ENCODE assay signal across 25 cellular contexts in the genomic region with DNA sequence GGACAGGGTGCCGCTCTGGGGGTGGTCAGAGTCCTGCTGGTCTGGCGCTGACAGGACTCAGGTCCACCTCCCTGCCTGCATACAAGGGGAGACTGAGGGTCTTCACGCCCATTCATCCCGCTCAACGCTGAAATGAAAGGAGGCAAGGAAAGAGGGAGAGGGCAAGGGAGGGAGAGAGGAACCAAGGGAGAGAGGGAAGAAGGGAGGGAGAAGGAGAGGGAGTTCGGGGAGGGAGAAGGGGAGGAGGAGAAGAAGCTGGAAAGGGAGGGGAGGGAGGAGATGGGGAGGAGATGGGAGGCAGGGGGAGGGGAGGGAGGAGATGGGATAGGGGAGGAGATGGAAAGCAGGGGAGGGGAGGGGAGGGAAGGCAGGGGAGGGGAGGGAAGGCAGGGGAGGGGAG.
A peak's percentile ranks its signal among the peaks of the same experiment; 100 is the strongest.
DNase-seq lines count a peak whose midpoint lies in the region; ATAC-seq and TF ChIP-seq lines count a peak whose summit lies in the region.
"Had no signal": no experiment of that assay in that cellular context is flagged by ENCODE, and none has a peak within 500 bp of the region (broad histone marks: within the 10 kb centered on the region; RNA-seq: fewer than 3 reads in every experiment).

No MANE protein-coding gene starts in this region.

- intact Hi-C loops in left ventricle myocardium inferior (cut with micrococcal nuclease) = no loop called here
- intact Hi-C loops in heart right ventricle (cut with DNase I) = loop anchor here in 6 of 10 donors (5.0 to 10.0 kb wide), 4 partner anchors 39 to 67 kb away; partner anchors contain the start of gene INPP5A (in 3 of the 6)

- H2AFZ ChIP-seq in osteoblast (ENCODE audit: low read length) = no peak overlapping the region

- no peaks in the 10 kb centered on the region for H3K79me2 ChIP-seq in osteoblast (ENCODE audit: insufficient read depth, low read length)

- DNase-seq in left ventricle myocardium inferior (peak; percentile 5), heart right ventricle (no peak), iPS DF 6.9 (ENCODE audit: low read depth, low spot score) (no peak), osteoblast (ENCODE audit: insufficient read length, low spot score, missing footprints) (peak; percentile 34), GM19238 (ENCODE audit: insufficient read length, low spot score) (no peak), medulla oblongata (ENCODE audit: extremely low spot score) (no peak)
- DNase-seq in stimulated activated CD8-positive, alpha-beta memory T cell treated with anti-CD3 and anti-CD28 coated beads, Interleukin-4, amount 100 ng/mL, for 48 hours = no peak
- DNase-seq: activated B cell treated with CpG ODN at 0.5 μM for 24 hours; activated CD4-positive, alpha-beta T cell treated with anti-CD3 and anti-CD28 coated beads, Interleukin-2, amount 50 U/mL, for 48 hours; activated effector memory CD4-positive, alpha-beta T cell treated with anti-CD3 and anti-CD28 coated beads, Interleukin-2, amount 50 U/mL, for 16 hours; brain microvascular endothelial cell; cortex of kidney; GDM1; hypothalamus; midbrain; NCI-H187; RPMI8226; stimulated activated CD4-positive, alpha-beta T cell treated with anti-CD3 and anti-CD28 coated beads, Interleukin-4, amount 100 ng/mL, for 1 hour; T-helper 9 cell had no signal

- H3K27me3 ChIP-seq in left ventricle myocardium inferior (ENCODE audit: low read depth) (no peaks in the 10 kb centered on the region), heart right ventricle (no peaks in the 10 kb centered on the region), iPS DF 6.9 (ENCODE audit: control insufficient read depth, insufficient read depth, low read length) (no peaks in the 10 kb centered on the region), osteoblast (ENCODE audit: insufficient read depth, low read length) (peaks cover 13% of the 10 kb centered on the region)
- H3K27me3 ChIP-seq: brain microvascular endothelial cell had no signal

- ATAC-seq in heart right ventricle (no peak), GM19463 (IDR thresholded peaks at IDR 0.05; ENCODE audit: unreplicated experiment) (no peak)
- ATAC-seq: A549, SK-N-SH treated with all-trans-retinoic acid at 6 μM for 48 hours had no signal

- no peaks in the 10 kb centered on the region for H4K20me1 ChIP-seq in osteoblast (ENCODE audit: insufficient read depth, low read length)

- peak overlapping the region; percentile 98 for H3K27ac ChIP-seq in left ventricle myocardium inferior (replicated peaks)
- H3K27ac ChIP-seq in heart right ventricle = no peak overlapping the region
- no peak overlapping the region for H3K27ac ChIP-seq in iPS DF 6.9 (ENCODE audit: low read length)
- H3K27ac ChIP-seq in osteoblast (ENCODE audit: low read depth, low read length) = no peak overlapping the region
- H3K27ac ChIP-seq: brain microvascular endothelial cell, prostate gland had no signal

- H3K4me1 ChIP-seq in left ventricle myocardium inferior = peaks cover 61% of the 10 kb centered on the region
- peaks cover 23 to 63% (median 51%) of the 10 kb centered on the region in 9 donors for H3K4me1 ChIP-seq in heart right ventricle
- H3K4me1 ChIP-seq in iPS DF 6.9 (ENCODE audit: control insufficient read depth, insufficient read depth, low read length) = peaks cover 4% of the 10 kb centered on the region
- no peaks in the 10 kb centered on the region for H3K4me1 ChIP-seq in osteoblast (ENCODE audit: insufficient read depth, low read length)
- H3K4me1 ChIP-seq: A549 had no signal

- H3K9me3 ChIP-seq in left ventricle myocardium inferior (replicated peaks) = peaks cover 8% of the 10 kb centered on the region
- peaks cover 0 to 12% (median 0%) of the 10 kb centered on the region in 11 donors for H3K9me3 ChIP-seq in heart right ventricle
- no peaks in the 10 kb centered on the region for H3K9me3 ChIP-seq in iPS DF 6.9 (ENCODE audit: control insufficient read depth, insufficient read depth, low read length)
- H3K9me3 ChIP-seq in osteoblast (ENCODE audit: low read depth, low read length) = no peaks in the 10 kb centered on the region
- H3K9me3 ChIP-seq: prostate gland had no signal

- 59 to 60% methylated on average over 6 of the region's 6 CpGs for WGBS in heart right ventricle, 2 donors
- WGBS in iPS DF 6.9 (ENCODE audit: insufficient coverage, insufficient read length) = no CpG with 5 or more reads among the region's 6 CpGs

- H3K4me2 ChIP-seq in osteoblast (ENCODE audit: insufficient read depth, low read length) = no peak overlapping the region
- H3K4me2 ChIP-seq: A549, smooth muscle cell had no signal

- H3K4me3 ChIP-seq in left ventricle myocardium inferior = no peak overlapping the region
- no peak overlapping the region for H3K4me3 ChIP-seq in heart right ventricle
- H3K4me3 ChIP-seq in iPS DF 6.9 (ENCODE audit: low read length) = peak overlapping the region; percentile 14; the same call in 1 of the 2 replicates
- no peak overlapping the region for H3K4me3 ChIP-seq in osteoblast (ENCODE audit: insufficient read depth, low read length)
- H3K4me3 ChIP-seq: A549, K562, prostate gland, smooth muscle cell had no signal

- H3K36me3 ChIP-seq in left ventricle myocardium inferior (no peaks in the 10 kb centered on the region), heart right ventricle (no peaks in the 10 kb centered on the region), iPS DF 6.9 (ENCODE audit: control insufficient read depth, insufficient read depth, low read length) (no peaks in the 10 kb centered on the region), osteoblast (ENCODE audit: insufficient read depth, low read length) (no peaks in the 10 kb centered on the region)
- H3K36me3 ChIP-seq: brain microvascular endothelial cell, prostate gland had no signal

- TF ChIP-seq CTCF in left ventricle myocardium inferior (IDR thresholded peaks at IDR 0.05; ENCODE audit: borderline replicate concordance) (no peak), heart right ventricle (IDR thresholded peaks at IDR 0.05) (no peak), osteoblast (IDR thresholded peaks at IDR 0.05; ENCODE audit: extremely low read depth, low read depth, low read length) (no peak)

Comparison
In these comparisons a context has a peak if more than half of its experiments do, and no peak if none do; other contexts are left out.
1. DNase-seq: peak in left ventricle myocardium inferior (single experiment) and osteoblast (single experiment); none in heart right ventricle (0 of 2), iPS DF 6.9 (single experiment), GM19238 (single experiment), stimulated activated CD8-positive, alpha-beta memory T cell treated with anti-CD3 and anti-CD28 coated beads, Interleukin-4, amount 100 ng/mL, for 48 hours (single experiment) and medulla oblongata (single experiment).